In the genomic region with DNA sequence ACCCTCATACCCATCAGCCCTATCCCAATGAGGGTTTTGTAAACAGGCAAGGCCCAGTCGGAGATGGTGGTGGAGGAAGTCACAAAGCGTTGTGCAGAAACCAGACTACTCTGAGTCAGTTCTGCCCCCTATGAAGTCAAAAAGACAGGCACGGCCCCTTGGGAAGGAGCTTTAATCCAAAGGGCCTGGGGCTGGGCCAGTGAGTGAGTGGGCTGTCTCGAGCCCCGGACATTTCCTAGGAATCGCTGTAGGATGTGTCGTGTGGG, we compare ENCODE assay signal across 1 cellular context.
A peak's percentile ranks its signal among the peaks of the same experiment; 100 is the strongest.
TF ChIP-seq lines count a peak whose summit lies in the region.

No MANE protein-coding gene starts in this region.

TF ChIP-seq in HepG2, 621 proteins besides CTCF, POLR2A, EP300 and RAD21:
- TF ChIP-seq, protein P1, sequence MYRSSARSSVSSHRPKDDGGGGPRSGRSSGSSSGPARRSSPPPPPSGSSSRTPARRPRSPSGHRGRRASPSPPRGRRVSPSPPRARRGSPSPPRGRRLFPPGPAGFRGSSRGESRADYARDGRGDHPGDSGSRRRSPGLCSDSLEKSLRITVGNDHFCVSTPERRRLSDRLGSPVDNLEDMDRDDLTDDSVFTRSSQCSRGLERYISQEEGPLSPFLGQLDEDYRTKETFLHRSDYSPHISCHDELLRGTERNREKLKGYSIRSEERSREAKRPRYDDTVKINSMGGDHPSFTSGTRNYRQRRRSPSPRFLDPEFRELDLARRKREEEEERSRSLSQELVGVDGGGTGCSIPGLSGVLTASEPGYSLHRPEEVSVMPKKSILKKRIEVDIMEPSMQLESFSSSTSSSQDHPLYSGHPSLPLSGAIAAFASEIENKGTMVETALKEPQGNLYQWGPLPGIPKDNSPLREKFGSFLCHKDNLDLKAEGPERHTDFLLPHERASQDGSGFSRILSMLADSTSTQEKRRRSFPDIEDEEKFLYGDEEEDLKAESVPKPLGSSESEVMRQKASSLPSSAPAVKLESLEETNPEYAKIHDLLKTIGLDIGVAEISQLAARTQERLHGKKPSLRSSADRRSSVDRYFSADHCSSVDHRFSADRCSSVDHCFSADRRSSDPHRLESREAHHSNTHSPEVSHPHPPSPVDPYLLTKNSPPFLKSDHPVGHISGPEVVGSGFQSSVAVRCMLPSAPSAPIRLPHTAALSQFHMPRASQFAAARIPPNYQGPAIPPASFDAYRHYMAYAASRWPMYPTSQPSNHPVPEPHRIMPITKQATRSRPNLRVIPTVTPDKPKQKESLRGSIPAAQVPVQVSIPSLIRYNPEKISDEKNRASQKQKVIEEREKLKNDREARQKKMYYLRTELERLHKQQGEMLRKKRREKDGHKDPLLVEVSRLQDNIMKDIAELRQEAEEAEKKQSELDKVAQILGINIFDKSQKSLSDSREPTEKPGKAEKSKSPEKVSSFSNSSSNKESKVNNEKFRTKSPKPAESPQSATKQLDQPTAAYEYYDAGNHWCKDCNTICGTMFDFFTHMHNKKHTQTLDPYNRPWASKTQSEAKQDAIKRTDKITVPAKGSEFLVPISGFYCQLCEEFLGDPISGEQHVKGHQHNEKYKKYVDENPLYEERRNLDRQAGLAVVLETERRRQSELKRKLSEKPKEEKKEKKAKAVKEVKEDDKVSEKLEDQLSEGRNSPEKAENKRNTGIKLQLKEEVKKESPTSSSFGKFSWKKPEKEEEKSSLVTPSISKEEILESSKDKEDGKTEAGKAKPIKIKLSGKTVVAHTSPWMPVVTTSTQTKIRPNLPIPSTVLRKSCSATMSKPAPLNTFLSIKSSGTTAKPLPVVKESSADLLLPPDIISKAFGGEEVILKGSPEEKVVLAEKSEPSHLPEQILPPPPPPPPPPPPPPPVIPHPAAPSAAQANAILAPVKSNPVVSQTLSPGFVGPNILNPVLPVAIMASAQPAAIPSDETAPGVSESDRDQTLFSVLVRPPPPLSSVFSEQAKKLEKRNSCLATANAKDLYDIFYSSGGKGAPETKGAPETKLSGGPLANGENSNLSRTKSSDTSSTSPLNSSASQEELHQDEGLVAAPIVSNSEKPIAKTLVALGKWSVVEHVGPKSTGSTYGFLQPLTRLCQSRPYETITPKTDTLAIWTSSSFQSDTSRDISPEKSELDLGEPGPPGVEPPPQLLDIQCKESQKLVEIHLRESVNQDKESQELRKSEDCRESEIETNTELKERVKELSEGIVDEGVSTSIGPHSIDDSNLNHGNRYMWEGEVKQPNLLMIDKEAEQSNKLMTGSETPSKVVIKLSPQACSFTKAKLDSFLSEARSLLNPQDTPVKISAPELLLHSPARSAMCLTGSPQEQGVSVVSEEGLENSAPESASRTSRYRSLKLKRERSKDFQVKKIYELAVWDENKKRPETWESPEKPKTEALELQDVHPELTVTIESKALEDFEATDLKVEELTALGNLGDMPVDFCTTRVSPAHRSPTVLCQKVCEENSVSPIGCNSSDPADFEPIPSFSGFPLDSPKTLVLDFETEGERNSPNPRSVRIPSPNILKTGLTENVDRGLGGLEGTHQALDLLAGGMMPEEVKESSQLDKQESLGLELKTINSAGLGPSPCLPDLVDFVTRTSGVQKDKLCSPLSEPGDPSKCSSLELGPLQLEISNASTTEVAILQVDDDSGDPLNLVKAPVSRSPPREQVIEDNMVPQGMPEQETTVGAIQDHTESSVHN (CRISPR knock-in tag; IDR thresholded peaks at IDR 0.05), result no peak
- TF ChIP-seq ESRRA (CRISPR knock-in tag; IDR thresholded peaks at IDR 0.05; ENCODE audit: low read depth), result peak; percentile 4; the same call in 1 of the 2 replicates
- TF ChIP-seq ZBTB8A (CRISPR knock-in tag; IDR thresholded peaks at IDR 0.05; ENCODE audit: borderline replicate concordance, low read depth), result no peak
- TF ChIP-seq ZNF598 (CRISPR knock-in tag; IDR thresholded peaks at IDR 0.05; ENCODE audit: borderline replicate concordance), result 0 out of 2 replicates have a peak, but pooled peaks have one; percentile 81
- 0 out of 2 replicates have a peak, but pooled peaks have one; percentile 14 for TF ChIP-seq ZNF672 (CRISPR knock-in tag; IDR thresholded peaks at IDR 0.05)
- 0 out of 2 replicates have a peak, but pooled peaks have one; percentile 9 for TF ChIP-seq PAWR (CRISPR knock-in tag; IDR thresholded peaks at IDR 0.05; ENCODE audit: borderline replicate concordance)
